In the genomic region with DNA sequence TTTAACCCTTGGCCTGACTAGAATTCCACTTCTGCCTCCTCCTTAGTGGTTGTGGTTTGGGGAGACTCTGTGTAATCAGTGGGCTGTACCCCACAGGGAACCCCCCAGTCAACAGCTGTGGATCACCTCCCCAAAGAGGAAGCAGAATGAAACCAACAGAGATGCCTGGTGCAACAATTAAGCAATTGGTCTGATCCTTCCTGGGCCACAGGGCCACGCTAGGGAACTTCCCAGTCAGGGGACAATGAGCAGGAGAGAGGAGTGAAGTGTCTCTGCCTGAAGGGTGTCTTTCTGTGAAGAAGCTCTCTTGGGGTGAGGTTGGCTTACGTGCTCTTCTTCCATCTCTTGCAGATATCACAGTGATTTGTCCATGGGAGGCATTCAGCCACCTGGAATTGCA, we compare ENCODE assay signal across 20 cellular contexts. TPM values are rescaled to one million over a fixed set of nuclear protein-coding genes. Genes with fewer than 3 reads are reported as not detected.
DNase-seq lines count a peak whose midpoint lies in the region; ATAC-seq and TF ChIP-seq lines count a peak whose summit lies in the region.
"Had no signal": no experiment of that assay in that cellular context is flagged by ENCODE, and none has a peak within 500 bp of the region (broad histone marks: within the 10 kb centered on the region; RNA-seq: fewer than 3 reads in every experiment).

No MANE protein-coding gene starts in this region.

- H3K36me3 ChIP-seq in mesenchymal stem cell (ENCODE audit: control insufficient read depth in 1 of 2, insufficient read depth in 2 of 2, low read depth in 1 of 2, low read length in 2 of 2) (no peaks in the 10 kb centered on the region), hepatocyte (replicated peaks; ENCODE audit: insufficient read depth, low read depth) (no peaks in the 10 kb centered on the region), neural progenitor cell (no peaks in the 10 kb centered on the region)

- H3K79me2 ChIP-seq in hepatocyte = no peaks in the 10 kb centered on the region
- H3K79me2 ChIP-seq in neural progenitor cell (ENCODE audit: low read depth) = no peaks in the 10 kb centered on the region

- H3K4me1 Mint-ChIP-seq in neural progenitor cell = no peaks in the 10 kb centered on the region

- no peak overlapping the region for H3K4me2 ChIP-seq in mesenchymal stem cell (ENCODE audit: low read length, poor library complexity, severe bottlenecking)
- H3K4me2 ChIP-seq in hepatocyte = no peak overlapping the region
- no peak overlapping the region for H3K4me2 ChIP-seq in neural progenitor cell
- H3K4me2 ChIP-seq: SK-N-SH had no signal

- no peak overlapping the region for H3K4me3 ChIP-seq in mesenchymal stem cell (ENCODE audit: insufficient read depth in 1 of 2, low read depth in 1 of 2, low read length in 2 of 2)
- no peak overlapping the region for H3K4me3 ChIP-seq in hepatocyte
- H3K4me3 ChIP-seq in neural progenitor cell = no peak overlapping the region

- H2BK5ac ChIP-seq in mesenchymal stem cell (ENCODE audit: low read depth, low read length, poor library complexity, severe bottlenecking) = no peak overlapping the region

- H3K14ac ChIP-seq in mesenchymal stem cell (ENCODE audit: low read length in 2 of 2) = peak overlapping the region in 1 of 2 experiments; percentile 75

- no peaks in the 10 kb centered on the region for H3K9me3 ChIP-seq in mesenchymal stem cell (ENCODE audit: control insufficient read depth, low read length)
- H3K9me3 ChIP-seq in hepatocyte (ENCODE audit: low read depth) = no peaks in the 10 kb centered on the region
- H3K9me3 ChIP-seq in neural progenitor cell (ENCODE audit: low read depth) = no peaks in the 10 kb centered on the region
- H3K9me3 ChIP-seq: SK-N-SH had no signal

- H3K27me3 Mint-ChIP-seq in neural progenitor cell (ENCODE audit: insufficient read depth, low read depth) = no peaks in the 10 kb centered on the region
- H3K27me3 Mint-ChIP-seq: activated CD8-positive, alpha-beta T cell treated with anti-CD3 and anti-CD28 coated beads for 36 hours had no signal

- no peak overlapping the region for H3K4me3 Mint-ChIP-seq in neural progenitor cell
- H3K4me3 Mint-ChIP-seq: activated CD8-positive, alpha-beta T cell treated with anti-CD3 and anti-CD28 coated beads for 36 hours had no signal

- H3K36me3 Mint-ChIP-seq in neural progenitor cell = no peaks in the 10 kb centered on the region

- no peak overlapping the region for H2AK5ac ChIP-seq in mesenchymal stem cell (ENCODE audit: low read length, severe bottlenecking)

- no peak overlapping the region for H2BK12ac ChIP-seq in mesenchymal stem cell (ENCODE audit: low read length in 2 of 2)

- H3F3A ChIP-seq in neural progenitor cell (ENCODE audit: low read depth) = no peaks in the 10 kb centered on the region

- H4K20me1 ChIP-seq in hepatocyte (ENCODE audit: insufficient read depth, poor library complexity, severe bottlenecking) = no peaks in the 10 kb centered on the region
- H4K20me1 ChIP-seq in neural progenitor cell (ENCODE audit: low read depth) = no peaks in the 10 kb centered on the region

- no peak overlapping the region for H4K8ac ChIP-seq in mesenchymal stem cell (ENCODE audit: low read length)

- H3K4ac ChIP-seq in mesenchymal stem cell (ENCODE audit: low read depth in 1 of 2, low read length in 2 of 2) = no peak overlapping the region

- H3K9ac ChIP-seq in mesenchymal stem cell (ENCODE audit: low read length) = no peak overlapping the region
- H3K9ac ChIP-seq in neural progenitor cell = no peak overlapping the region
- H3K9ac ChIP-seq: SK-N-SH had no signal

- DNase-seq in GF-D8 (lab: John Stamatoyannopoulos, UW) = peak; percentile 35
- peak; percentile 41 for DNase-seq in SKM-1 (lab: John Stamatoyannopoulos, UW; ENCODE audit: unreplicated experiment)
- no peak for DNase-seq in mesenchymal stem cell
- DNase-seq in GDM1 (lab: John Stamatoyannopoulos, UW) = no peak
- DNase-seq in hepatocyte (ENCODE audit: low spot score) = no peak
- DNase-seq in neural progenitor cell (ENCODE audit: low spot score) = no peak
- DNase-seq: activated CD8-positive, alpha-beta T cell treated with anti-CD3 and anti-CD28 coated beads for 36 hours; anterior cingulate cortex; foreskin keratinocyte; NCI-H1092 treated with DMSO at 0.1 percent for 48 hours; NCI-H446; SK-N-SH had no signal

- ATAC-seq in HG03432 (IDR thresholded peaks at IDR 0.05; ENCODE audit: unreplicated experiment) = peak; percentile 52
- ATAC-seq in HG03159 (IDR thresholded peaks at IDR 0.05; ENCODE audit: unreplicated experiment) = no peak
- ATAC-seq: activated CD8-positive, alpha-beta T cell treated with anti-CD3 and anti-CD28 coated beads for 36 hours; foreskin keratinocyte had no signal

- no peaks in the 10 kb centered on the region for H3K9me3 Mint-ChIP-seq in neural progenitor cell
- H3K9me3 Mint-ChIP-seq: activated CD8-positive, alpha-beta T cell treated with anti-CD3 and anti-CD28 coated beads for 36 hours; activated T-helper 2 cell treated with anti-CD3 and anti-CD28 coated beads, Interferon-gamma antibody, Interleukin-2, Interleukin-4, amounts not matched to agents 10 μg/mL and 5 μg/mL and 100 μg/mL, durations not matched to agents 14 hours and 24 hours and 36 hours had no signal

- no peaks in the 10 kb centered on the region for H3K79me1 ChIP-seq in mesenchymal stem cell (replicated peaks; ENCODE audit: low read length, poor library complexity, severe bottlenecking)

- H3K27ac ChIP-seq in mesenchymal stem cell (ENCODE audit: low read length, poor library complexity, severe bottlenecking) = no peak overlapping the region
- no peak overlapping the region for H3K27ac ChIP-seq in hepatocyte
- no peak overlapping the region for H3K27ac ChIP-seq in neural progenitor cell
- H3K27ac ChIP-seq: foreskin keratinocyte had no signal

- TF ChIP-seq CTCF in hepatocyte (IDR thresholded peaks at IDR 0.05; ENCODE audit: poor library complexity) (no peak), neural progenitor cell (IDR thresholded peaks at IDR 0.05) (no peak)

- H3K4me1 ChIP-seq in mesenchymal stem cell (ENCODE audit: control insufficient read depth, insufficient read depth, low read depth, low read length) (peaks cover 4% of the 10 kb centered on the region), hepatocyte (ENCODE audit: insufficient read depth) (no peaks in the 10 kb centered on the region), neural progenitor cell (no peaks in the 10 kb centered on the region)
- H3K4me1 ChIP-seq: foreskin keratinocyte had no signal

- no peak overlapping the region for H3K27ac Mint-ChIP-seq in neural progenitor cell
- H3K27ac Mint-ChIP-seq: activated CD8-positive, alpha-beta T cell treated with anti-CD3 and anti-CD28 coated beads for 36 hours; activated T-helper 2 cell treated with anti-CD3 and anti-CD28 coated beads, Interferon-gamma antibody, Interleukin-2, Interleukin-4, amounts not matched to agents 10 μg/mL and 5 μg/mL and 100 μg/mL, durations not matched to agents 14 hours and 24 hours and 36 hours had no signal

- peak overlapping the region; percentile 43 for H4K91ac ChIP-seq in mesenchymal stem cell (ENCODE audit: low read length)

- no peaks in the 10 kb centered on the region for H3K9me2 ChIP-seq in hepatocyte (replicated peaks; ENCODE audit: insufficient read depth)
- H3K9me2 ChIP-seq: SK-N-SH had no signal

- H3K23ac ChIP-seq in mesenchymal stem cell (ENCODE audit: low read length in 2 of 2) = no peak overlapping the region

- H3K27me3 ChIP-seq in mesenchymal stem cell (ENCODE audit: control insufficient read depth in 1 of 2, insufficient read depth in 1 of 2, low read length in 2 of 2) (no peaks in the 10 kb centered on the region), hepatocyte (no peaks in the 10 kb centered on the region), neural progenitor cell (no peaks in the 10 kb centered on the region)
- H3K27me3 ChIP-seq: foreskin keratinocyte had no signal

- WGBS in mesenchymal stem cell = 94% methylated on average over 2 of the region's 2 CpGs
- 93% methylated on average over 2 of the region's 2 CpGs for WGBS in hepatocyte (ENCODE audit: low lambda C conversion rate, missing lambda C conversion rate)

- no peak overlapping the region for H2BK15ac ChIP-seq in mesenchymal stem cell (ENCODE audit: low read depth, poor library complexity, severe bottlenecking)

- no peak overlapping the region for H2BK120ac ChIP-seq in mesenchymal stem cell (ENCODE audit: low read depth, low read length)

- H2AFZ ChIP-seq in mesenchymal stem cell (ENCODE audit: low read depth, low read length) (no peak overlapping the region), hepatocyte (no peak overlapping the region), neural progenitor cell (replicated peaks) (no peak overlapping the region)

- H3K18ac ChIP-seq in mesenchymal stem cell (ENCODE audit: low read depth in 1 of 2, low read length in 2 of 2) = no peak overlapping the region

RNA-seq across cellular contexts. Expression of gene PDE6H, which starts 8.2 kb away (rescaled TPM):
- not detected for polyA plus RNA-seq in mesenchymal stem cell (2013, experiment 1 of 2)
- not detected for polyA plus RNA-seq in mesenchymal stem cell (2013, experiment 2 of 2)
- not detected in 2 replicates for total RNA-seq in hepatocyte
- polyA plus RNA-seq in hepatocyte = not detected in 2 replicates
- not detected in 2 replicates for total RNA-seq in neural progenitor cell (ENCODE audit: low replicate concordance)
- total RNA-seq: activated CD8-positive, alpha-beta T cell treated with anti-CD3 and anti-CD28 coated beads for 36 hours; activated T-helper 2 cell treated with anti-CD3 and anti-CD28 coated beads, Interferon-gamma antibody, Interleukin-2, Interleukin-4, amounts not matched to agents 10 μg/mL and 5 μg/mL and 100 μg/mL, durations not matched to agents 14 hours and 24 hours and 36 hours; chondrocyte; foreskin keratinocyte; lower leg skin had no signal
- polyA plus RNA-seq: BJ, foreskin keratinocyte, neural cell, SK-N-SH had no signal

RNA-seq across cellular contexts. Expression of gene ARHGDIB, which starts 19.6 kb away (rescaled TPM):
- polyA plus RNA-seq in mesenchymal stem cell (2013, experiment 1 of 2) = 46.6 TPM
- polyA plus RNA-seq in mesenchymal stem cell (2013, experiment 2 of 2) = 45.6 TPM
- total RNA-seq in hepatocyte (13.3 and 20.4 TPM in 2 replicates), neural progenitor cell (ENCODE audit: low replicate concordance) (not detected in 2 replicates)
- 14.2 and 24.5 TPM in 2 replicates for polyA plus RNA-seq in hepatocyte

RNA-seq across cellular contexts. Expression of gene ERP27, which starts 42.7 kb away (rescaled TPM):
- polyA plus RNA-seq in mesenchymal stem cell (2013, experiment 1 of 2) = 0.54 TPM
- polyA plus RNA-seq in mesenchymal stem cell (2013, experiment 2 of 2) = 0.11 TPM
- total RNA-seq in hepatocyte (48.0 and 49.7 TPM in 2 replicates), neural progenitor cell (ENCODE audit: low replicate concordance) (not detected in 2 replicates)
- polyA plus RNA-seq in hepatocyte = 53.7 and 60.0 TPM in 2 replicates
- total RNA-seq: temporal lobe had no signal
- polyA plus RNA-seq: neural cell had no signal

Comparison
In these comparisons a context has a peak if more than half of its experiments do, and no peak if none do; other contexts are left out.
1. DNase-seq: peak in GF-D8 (single experiment) and SKM-1 (single experiment); none in mesenchymal stem cell (single experiment), GDM1 (single experiment), hepatocyte (single experiment) and neural progenitor cell (single experiment).
2. RNA of gene ARHGDIB, which starts 19.6 kb away (total RNA-seq): 13.3 to 20.4 TPM in hepatocyte; not detected in neural progenitor cell; every median in the first group is over 10 times any median in the second.
3. RNA of gene ERP27, which starts 42.7 kb away (total RNA-seq): 48.0 to 49.7 TPM in hepatocyte; not detected in neural progenitor cell; every median in the first group is over 10 times any median in the second.